ENCODE assay signal across 9 cellular contexts in the genomic region with DNA sequence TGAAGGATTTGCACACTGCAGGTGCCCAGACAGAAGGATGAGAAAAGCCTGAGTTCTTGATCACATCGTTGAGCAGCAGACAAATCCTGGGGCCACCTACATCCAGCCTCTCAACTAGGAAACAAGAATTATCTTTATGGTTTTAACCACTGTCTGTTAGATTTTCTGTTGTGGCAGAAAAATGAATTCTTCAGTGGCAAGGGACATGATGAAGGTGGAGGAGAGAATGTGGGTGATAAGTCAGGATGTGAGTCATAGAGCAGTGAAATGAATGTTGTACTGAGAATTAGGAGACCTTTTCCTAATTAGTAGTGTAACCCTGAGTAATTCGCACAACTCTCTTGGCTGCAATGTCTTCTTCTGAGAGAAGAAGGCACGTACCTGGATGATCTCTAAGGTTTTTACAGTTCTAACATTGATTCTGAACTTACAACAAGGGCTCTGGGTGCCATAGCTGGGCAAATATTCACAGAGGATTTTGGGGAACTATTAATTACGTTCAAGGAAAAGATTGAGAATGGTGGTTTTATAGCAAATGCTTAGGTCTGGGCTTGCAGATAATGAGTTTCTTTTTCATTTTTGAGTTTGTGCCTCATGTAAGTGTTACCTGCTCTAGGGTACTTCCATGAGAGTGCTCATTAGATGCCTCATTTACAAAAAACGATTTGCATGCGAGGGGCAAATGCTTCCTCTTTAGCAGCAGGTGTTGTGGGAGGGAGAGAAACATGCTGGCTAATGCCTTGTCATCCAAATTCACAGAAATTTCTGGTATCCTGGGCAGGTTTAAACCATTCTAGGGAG.
DNase-seq lines count a peak whose midpoint lies in the region; ATAC-seq and TF ChIP-seq lines count a peak whose summit lies in the region.
"Had no signal": no experiment of that assay in that cellular context is flagged by ENCODE, and none has a peak within 500 bp of the region (broad histone marks: within the 10 kb centered on the region; RNA-seq: fewer than 3 reads in every experiment).

No MANE protein-coding gene starts in this region.

- TF ChIP-seq CTCF in esophagus muscularis mucosa (IDR thresholded peaks at IDR 0.05), result no peak

- no peak overlapping the region for H3K4me3 ChIP-seq in Jurkat, Clone E6-1 (ENCODE audit: low read length)
- no peak overlapping the region for H3K4me3 ChIP-seq in esophagus muscularis mucosa

- CTCF ChIA-PET in HEK293T (lab: Yijun Ruan, JAX), result no interaction called here

- WGBS in esophagus muscularis mucosa, result 64% methylated on average over 6 of the region's 6 CpGs

- no peak for TF ChIP-seq EP300 in esophagus muscularis mucosa (IDR thresholded peaks at IDR 0.05)

- ATAC-seq in GM18909 (IDR thresholded peaks at IDR 0.05; ENCODE audit: poor library complexity, unreplicated experiment), result peak; percentile 54

- intact Hi-C loops in esophagus muscularis mucosa (cut with DNase I), result no loop called here

- no peaks in the 10 kb centered on the region for H3K27me3 ChIP-seq in esophagus muscularis mucosa
- H3K27me3 ChIP-seq: neutrophil had no signal

- TF ChIP-seq POLR2A in esophagus muscularis mucosa (IDR thresholded peaks at IDR 0.05; ENCODE audit: low read depth), result no peak

- peaks cover 0 to 23% (median 17%) of the 10 kb centered on the region in 4 donors for H3K4me1 ChIP-seq in esophagus muscularis mucosa

- POLR2A ChIA-PET in HEK293T (lab: Yijun Ruan, JAX), result no interaction called here

- H3K36me3 ChIP-seq in esophagus muscularis mucosa, result no peaks in the 10 kb centered on the region
- H3K36me3 ChIP-seq: neutrophil had no signal

- no peak overlapping the region for H3K27ac ChIP-seq in esophagus muscularis mucosa (replicated peaks in 1 of 4)
- H3K27ac ChIP-seq: neutrophil had no signal

- DNase-seq in A172 (ENCODE audit: low spot score), result peak; percentile 87
- peak; percentile 47 for DNase-seq in Jurkat, Clone E6-1 (ENCODE audit: low read depth, low spot score)
- DNase-seq in amniotic epithelial cell (ENCODE audit: low read depth), result peak; percentile 65
- no peak for DNase-seq in HEK293T (ENCODE audit: extremely low spot score)
- no peak for DNase-seq in ecto neural progenitor cell (ENCODE audit: low spot score)
- no peak for DNase-seq in retina
- DNase-seq in esophagus muscularis mucosa (ENCODE audit: extremely low spot score), result no peak

- H3K9me3 ChIP-seq in esophagus muscularis mucosa, result no peaks in the 10 kb centered on the region
- H3K9me3 ChIP-seq: neutrophil had no signal

TF ChIP-seq in HEK293T, 16 proteins besides CTCF, POLR2A, EP300 and RAD21:
- TF ChIP-seq LEF1 (IDR thresholded peaks at IDR 0.05; ENCODE audit: borderline replicate concordance) (no peak), FOXK2 (IDR thresholded peaks at IDR 0.05) (no peak), ELF4 (IDR thresholded peaks at IDR 0.05) (no peak), L3MBTL2 (conservative IDR thresholded peaks at IDR 0.05) (no peak), ARNT (IDR thresholded peaks at IDR 0.05) (no peak), SP1 (IDR thresholded peaks at IDR 0.05) (no peak)

Comparison
In these comparisons a context has a peak if more than half of its experiments do, and no peak if none do; other contexts are left out.
1. DNase-seq: peak in A172 (single experiment), Jurkat, Clone E6-1 (single experiment) and amniotic epithelial cell (single experiment); none in HEK293T (single experiment), ecto neural progenitor cell (single experiment), retina (single experiment) and esophagus muscularis mucosa (single experiment).